ENCODE assay signal across 26 cellular contexts in genomic region chr21:42853621-42854020, GRCh38. TPM values are rescaled to one million over a fixed set of nuclear protein-coding genes. Genes with fewer than 3 reads are reported as not detected.
DNase-seq lines count a peak whose midpoint lies in the region; ATAC-seq, FAIRE-seq and TF ChIP-seq lines count a peak whose summit lies in the region.
"Had no signal": no experiment of that assay in that cellular context is flagged by ENCODE, and none has a peak within 500 bp of the region (broad histone marks: within the 10 kb centered on the region; RNA-seq: fewer than 3 reads in every experiment).

No MANE protein-coding gene starts in this region.

- CTCF ChIA-PET in K562 (lab: Yijun Ruan, JAX; ENCODE audit: low intra/inter-chr PET ratio) (no interaction called here), MCF 10A (lab: Yijun Ruan, JAX) (no interaction called here)

- H3K36me3 ChIP-seq in BLaER1 treated with 17β-estradiol and CSF1 and Interleukin-3, amounts not matched to agents 10 nM and 100 nM = peaks cover 76 to 100% (median 96%) of the 10 kb centered on the region in 11 experiments
- peaks cover 99% of the 10 kb centered on the region for H3K36me3 ChIP-seq in K562 (ENCODE audit: control insufficient read depth, insufficient read depth, low read length)
- H3K36me3 ChIP-seq in neuronal stem cell (replicated peaks in 1 of 2; ENCODE audit: control insufficient read depth in 2 of 2, insufficient read depth in 2 of 2, low read length in 2 of 2) = peaks cover 64 to 97% of the 10 kb centered on the region in 2 donors
- H3K36me3 ChIP-seq in H7 (replicated peaks; ENCODE audit: control insufficient read depth, insufficient read depth, low read length) = peaks cover 58% of the 10 kb centered on the region

- H3K27ac ChIP-seq in BLaER1 treated with 17β-estradiol and CSF1 and Interleukin-3, amounts not matched to agents 10 nM and 100 nM = no peak overlapping the region
- no peak overlapping the region for H3K27ac ChIP-seq in K562 (ENCODE audit: extremely low read depth, low read depth, low read length)
- H3K27ac ChIP-seq in neuronal stem cell (replicated peaks; ENCODE audit: low read length) = no peak overlapping the region

- no peaks in the 10 kb centered on the region for H3K27me3 Mint-ChIP-seq in osteocyte (ENCODE audit: unreplicated experiment)
- peaks cover 4% of the 10 kb centered on the region for H3K27me3 Mint-ChIP-seq in nephron progenitor cell (ENCODE audit: low read depth, poor library complexity)
- H3K27me3 Mint-ChIP-seq in MCF 10A (ENCODE audit: insufficient read depth, unreplicated experiment) = no peaks in the 10 kb centered on the region
- H3K27me3 Mint-ChIP-seq: CD4-positive, alpha-beta memory T cell; CD4-positive, CD25-positive, alpha-beta regulatory T cell; CD8-positive, alpha-beta memory T cell had no signal

- no peak overlapping the region for H2AFZ ChIP-seq in K562 (ENCODE audit: low read depth, low read length)
- H2AFZ ChIP-seq in neuronal stem cell (ENCODE audit: low read length) = no peak overlapping the region

- FAIRE-seq in K562 (lab: Jason Lieb, UNC) = no peak
- FAIRE-seq: A204.1, G401.6, GM12891, GM19239 had no signal

- POLR2A ChIA-PET in K562 (lab: Yijun Ruan, JAX) (interaction anchor here (0.7 to 2.5 kb wide), 2 partner anchors 15 to 19 kb away, joined by 4 to 6 read pairs; no protein-coding TSS in a partner anchor), MCF 10A (lab: Yijun Ruan, JAX) (interaction anchor here (1.5 kb wide), 1 partner anchor 18 kb away, joined by 4 read pairs; no protein-coding TSS in a partner anchor)

- ATAC-seq in K562 = no peak

- H3K9me3 ChIP-seq in BLaER1 treated with 17β-estradiol and CSF1 and Interleukin-3, amounts not matched to agents 10 nM and 100 nM (replicated peaks in 1 of 11) = no peaks in the 10 kb centered on the region
- no peaks in the 10 kb centered on the region for H3K9me3 ChIP-seq in K562 (replicated peaks; ENCODE audit: control insufficient read depth, insufficient read depth, low read depth, low read length)
- peaks cover 0 to 2% of the 10 kb centered on the region in 2 donors for H3K9me3 ChIP-seq in neuronal stem cell (replicated peaks in 1 of 2; ENCODE audit: control insufficient read depth in 2 of 2, insufficient read depth in 1 of 2, low read depth in 1 of 2, low read length in 2 of 2)
- H3K9me3 ChIP-seq: BE2C had no signal

- H3K9me3 Mint-ChIP-seq in osteocyte (ENCODE audit: unreplicated experiment) (no peaks in the 10 kb centered on the region), nephron progenitor cell (no peaks in the 10 kb centered on the region), MCF 10A (ENCODE audit: unreplicated experiment) (no peaks in the 10 kb centered on the region)
- H3K9me3 Mint-ChIP-seq: CD8-positive, alpha-beta memory T cell had no signal

- 96% methylated on average over 20 of the region's 20 CpGs for WGBS in K562 (ENCODE audit: insufficient coverage, low coverage, missing lambda C conversion rate)
- no CpG with 5 or more reads among the region's 20 CpGs for WGBS in neuronal stem cell (ENCODE audit: extremely low coverage in 2 of 2, insufficient read length in 2 of 2, insufficient replicate concordance in 1 of 2), 2 donors

- H3K4me1 Mint-ChIP-seq in osteocyte (ENCODE audit: unreplicated experiment) (no peaks in the 10 kb centered on the region), nephron progenitor cell (no peaks in the 10 kb centered on the region), MCF 10A (ENCODE audit: insufficient read depth, unreplicated experiment) (no peaks in the 10 kb centered on the region)
- H3K4me1 Mint-ChIP-seq: CD14-positive monocyte had no signal

- no peak overlapping the region for H3K4me3 Mint-ChIP-seq in osteocyte (ENCODE audit: unreplicated experiment)
- H3K4me3 Mint-ChIP-seq in nephron progenitor cell = no peak overlapping the region
- no peak overlapping the region for H3K4me3 Mint-ChIP-seq in MCF 10A (ENCODE audit: unreplicated experiment)
- H3K4me3 Mint-ChIP-seq: CD4-positive, alpha-beta memory T cell; CD4-positive, CD25-positive, alpha-beta regulatory T cell; CD8-positive, alpha-beta memory T cell had no signal

- no peak overlapping the region for H3K14ac ChIP-seq in neuronal stem cell (ENCODE audit: low read length)

- DNase-seq in K562 (ENCODE audit: extremely low read depth in 1 of 4, low spot score in 3 of 4) (no peak), neuronal stem cell (ENCODE audit: low spot score) (no peak), osteocyte (ENCODE audit: extremely low spot score, unreplicated experiment) (peak; percentile 81), H7 (no peak), kidney glomerular epithelial cell (lab: John Stamatoyannopoulos, UW) (no peak), nephron progenitor cell (no peak), MCF 10A (ENCODE audit: unreplicated experiment) (no peak)
- DNase-seq: 8988T; ACHN; BE2C; C1 segment of cervical spinal cord; CD4-positive, alpha-beta memory T cell; CD4-positive, CD25-positive, alpha-beta regulatory T cell; CD8-positive, alpha-beta memory T cell; COR-L47; DMS 273 treated with DMSO at 0.1 percent for 48 hours; DMS153; DMS53; DMS79; GF-D8 had no signal

- TF ChIP-seq POLR2A in K562 (conservative IDR thresholded peaks at IDR 0.05) = no peak; the same call in 1 of the 2 replicates

- peak overlapping the region in 9 of 11 experiments; percentile 26 to 89 (median 67); a peak in 16 of 22 replicates for H3K4me2 ChIP-seq in BLaER1 treated with 17β-estradiol and CSF1 and Interleukin-3, amounts not matched to agents 10 nM and 100 nM
- H3K4me2 ChIP-seq in K562 (ENCODE audit: insufficient read depth, low read length) (no peak overlapping the region), neuronal stem cell (ENCODE audit: insufficient read depth, low read length, poor library complexity, severe bottlenecking) (no peak overlapping the region)

- H2BK12ac ChIP-seq in neuronal stem cell (ENCODE audit: low read length) = no peak overlapping the region

- no peak overlapping the region for H3K4ac ChIP-seq in neuronal stem cell (ENCODE audit: low read length)

- no peak overlapping the region for H2AK5ac ChIP-seq in neuronal stem cell (ENCODE audit: low read depth, low read length)

- H4K20me1 ChIP-seq in BLaER1 treated with 17β-estradiol and CSF1 and Interleukin-3, amounts not matched to agents 10 nM and 100 nM = peaks cover 27 to 100% (median 100%) of the 10 kb centered on the region in 11 experiments
- H4K20me1 ChIP-seq in K562 (replicated peaks; ENCODE audit: control insufficient read depth, insufficient read depth, low read length) = peaks cover 4% of the 10 kb centered on the region; the same call in 1 of the 2 replicates

- no peak overlapping the region for H2BK15ac ChIP-seq in neuronal stem cell (ENCODE audit: low read length)

- intact Hi-C loops in K562 (cut with micrococcal nuclease) = no loop called here
- intact Hi-C loops in MCF 10A (cut with micrococcal nuclease) = no loop called here

- H3K4me3 ChIP-seq in BLaER1 treated with 17β-estradiol and CSF1 and Interleukin-3, amounts not matched to agents 10 nM and 100 nM = 0 out of 20 replicates have a peak overlapping the region, but pooled peaks of 1 of the 10 experiments have one; percentile 1
- no peak overlapping the region for H3K4me3 ChIP-seq in K562
- no peak overlapping the region for H3K4me3 ChIP-seq in neuronal stem cell (ENCODE audit: low read length in 2 of 2)
- no peak overlapping the region for H3K4me3 ChIP-seq in H7 (ENCODE audit: insufficient read depth, low read depth, low read length)

- peaks cover 45% of the 10 kb centered on the region for H3K79me2 ChIP-seq in K562 (ENCODE audit: control insufficient read depth, insufficient read depth, low read length)

- H3K23ac ChIP-seq in neuronal stem cell (ENCODE audit: low read depth, low read length, poor library complexity) = peak overlapping the region; percentile 75

- TF ChIP-seq EP300 in K562 (IDR thresholded peaks at IDR 0.05; ENCODE audit: low read length) = no peak

- no peaks in the 10 kb centered on the region for H3K9me1 ChIP-seq in K562 (ENCODE audit: control insufficient read depth, insufficient read depth, low read length)

- H2BK120ac ChIP-seq in neuronal stem cell (ENCODE audit: low read depth, low read length) = no peak overlapping the region

- no peak overlapping the region for H4K91ac ChIP-seq in neuronal stem cell (ENCODE audit: low read depth, low read length, poor library complexity)

- TF ChIP-seq CTCF in K562 (IDR thresholded peaks at IDR 0.05 in 2 of 3, conservative IDR thresholded peaks at IDR 0.05 in 1 of 3; ENCODE audit: insufficient read depth in 2 of 3, low read depth in 1 of 3, low read length in 3 of 3) (no peak), osteocyte (IDR thresholded peaks at IDR 0.05) (no peak), nephron progenitor cell (IDR thresholded peaks at IDR 0.05) (no peak), MCF 10A (IDR thresholded peaks at IDR 0.05; ENCODE audit: unreplicated experiment) (no peak)

- H3K27me3 ChIP-seq in BLaER1 treated with 17β-estradiol and CSF1 and Interleukin-3, amounts not matched to agents 10 nM and 100 nM = peaks cover 0 to 11% (median 0%) of the 10 kb centered on the region in 11 experiments; a peak in 3 of 22 replicates
- H3K27me3 ChIP-seq in K562 (ENCODE audit: control insufficient read depth in 2 of 2, insufficient read depth in 2 of 2, low read length in 2 of 2) (no peaks in the 10 kb centered on the region), neuronal stem cell (ENCODE audit: control insufficient read depth in 3 of 3, insufficient read depth in 3 of 3, low read depth in 1 of 3, low read length in 3 of 3) (no peaks in the 10 kb centered on the region), H7 (ENCODE audit: control insufficient read depth, insufficient read depth, low read length) (no peaks in the 10 kb centered on the region)
- H3K27me3 ChIP-seq: BE2C had no signal

- H3K18ac ChIP-seq in neuronal stem cell (ENCODE audit: low read length) = no peak overlapping the region

- H2BK5ac ChIP-seq in neuronal stem cell (ENCODE audit: low read length) = peak overlapping the region; percentile 39

- H3K36me3 Mint-ChIP-seq in osteocyte (ENCODE audit: unreplicated experiment) = peaks cover 30% of the 10 kb centered on the region
- peaks cover 52% of the 10 kb centered on the region for H3K36me3 Mint-ChIP-seq in nephron progenitor cell (ENCODE audit: low read depth)
- peaks cover 93% of the 10 kb centered on the region for H3K36me3 Mint-ChIP-seq in MCF 10A (ENCODE audit: insufficient read depth, unreplicated experiment)

- peak overlapping the region in 3 of 11 experiments; percentile 3 to 41 (median 35); a peak in 4 of 22 replicates for H3K9ac ChIP-seq in BLaER1 treated with 17β-estradiol and CSF1 and Interleukin-3, amounts not matched to agents 10 nM and 100 nM
- H3K9ac ChIP-seq in K562 (ENCODE audit: insufficient read depth in 1 of 2, low read depth in 2 of 2, low read length in 2 of 2) (no peak overlapping the region; a peak in 1 of 4 replicates), neuronal stem cell (ENCODE audit: low read depth, low read length, poor library complexity) (no peak overlapping the region)

- peaks cover 8% of the 10 kb centered on the region for H3K79me1 ChIP-seq in neuronal stem cell (ENCODE audit: low read depth, low read length)

- in situ Hi-C loops in K562 (cut with MboI) = no loop called here

- BruUV-seq in K562 (replicated peaks; lab: Mats Ljungman, UMichigan) (no TSS peak), MCF 10A (replicated peaks; lab: Mats Ljungman, UMichigan) (no TSS peak)

- peaks cover 24 to 96% (median 88%) of the 10 kb centered on the region in 10 experiments for H3K4me1 ChIP-seq in BLaER1 treated with 17β-estradiol and CSF1 and Interleukin-3, amounts not matched to agents 10 nM and 100 nM
- peaks cover 0 to 24% of the 10 kb centered on the region in 2 experiments; a peak in 1 of 5 replicates for H3K4me1 ChIP-seq in K562 (replicated peaks in 1 of 2; ENCODE audit: control insufficient read depth in 2 of 2, insufficient read depth in 2 of 2, low read length in 2 of 2)
- no peaks in the 10 kb centered on the region for H3K4me1 ChIP-seq in neuronal stem cell (ENCODE audit: control insufficient read depth in 2 of 2, insufficient read depth in 1 of 2, low read depth in 1 of 2, low read length in 2 of 2)
- H3K4me1 ChIP-seq: BE2C had no signal

- no peak overlapping the region for H3K27ac Mint-ChIP-seq in osteocyte (ENCODE audit: unreplicated experiment)
- H3K27ac Mint-ChIP-seq in nephron progenitor cell = no peak overlapping the region
- H3K27ac Mint-ChIP-seq in MCF 10A (ENCODE audit: low read depth, unreplicated experiment) = no peak overlapping the region
- H3K27ac Mint-ChIP-seq: CD4-positive, alpha-beta memory T cell; CD4-positive, CD25-positive, alpha-beta regulatory T cell; CD8-positive, alpha-beta memory T cell had no signal

- no peak overlapping the region for H4K8ac ChIP-seq in neuronal stem cell (ENCODE audit: low read depth, low read length)

- no peak for TF ChIP-seq RAD21 in K562 (CRISPR knock-in tag; conservative IDR thresholded peaks at IDR 0.05 in 1 of 2, IDR thresholded peaks at IDR 0.05 in 1 of 2)

RNA-seq across cellular contexts. Expression of gene WDR4, which starts 25.7 kb away (rescaled TPM):
- total RNA-seq in K562 (2011; cell fraction: chromatin; rRNA removed; ENCODE audit: low replicate concordance) = 107 and 254 TPM in 2 replicates
- total RNA-seq in K562 (2011; cell fraction: nucleolus; rRNA removed) = 147 and 151 TPM in 2 replicates
- 105 and 112 TPM in 2 replicates for total RNA-seq in K562 (2011; cell fraction: nucleoplasm; rRNA removed)
- total RNA-seq in K562 (2014; rRNA removed) (30.2 and 41.6 TPM in 2 replicates), K562 (2014; rRNA removed; fragmentation: Illumina TruSeq; extraction: Trizol) (21.4 and 29.7 TPM in 2 replicates), K562 (2015; rRNA removed; fragmentation: Illumina TruSeq; extraction: Trizol) (43.4 and 44.3 TPM in 2 replicates), K562 (2021) (95.3 and 95.4 TPM in 2 replicates), osteocyte (15.0 and 15.7 TPM in 2 replicates), MCF 10A (2022) (20.7 and 34.4 TPM in 2 replicates)
- polyA plus RNA-seq in K562 (2011; rRNA removed) (32.1 and 32.8 TPM in 2 replicates), K562 (2014; fragmentation: Illumina TruSeq; extraction: Trizol) (48.1 and 59.6 TPM in 2 replicates), K562 (2014; fragmentation: Nextera tagmentation; extraction: Ambion mirVana) (10 to 100 TPM in 1 of 2 experiments, 1 to 10 TPM in 1; 5.4 to 26.3 TPM), K562 (2014; rRNA removed) (76.3 and 90.2 TPM in 2 replicates)
- polyA plus RNA-seq in K562 (2011; cell fraction: cytosol; rRNA removed) = 48.9 and 72.1 TPM in 2 replicates
- 84.3 and 132 TPM in 2 replicates for polyA plus RNA-seq in K562 (2011; cell fraction: nucleus; rRNA removed)
- 36.0 and 81.8 TPM in 2 replicates for polyA plus RNA-seq in K562 (2012)
- polyA minus RNA-seq in K562 (2011; rRNA and poly(A)+ RNA removed) = 22.9 and 34.7 TPM in 2 replicates
- polyA minus RNA-seq in K562 (2011; cell fraction: cytosol; rRNA and poly(A)+ RNA removed) = 29.9 and 35.5 TPM in 2 replicates
- 51.3 and 54.0 TPM in 2 replicates for polyA minus RNA-seq in K562 (2011; cell fraction: nucleus; rRNA and poly(A)+ RNA removed)
- 6.2 TPM for polyA plus RNA-seq in neuronal stem cell (2013, experiment 1 of 2)
- 6.2 TPM for polyA plus RNA-seq in neuronal stem cell (2013, experiment 2 of 2)
- 12.9 and 15.3 TPM in 2 replicates for total RNA-seq in H7 (2014; rRNA removed; shearing (Covaris generic))

RNA-seq across cellular contexts. Expression of gene NDUFV3, which starts 39.5 kb away (rescaled TPM):
- 82.4 and 114 TPM in 2 replicates for total RNA-seq in K562 (2011; cell fraction: chromatin; rRNA removed; ENCODE audit: low replicate concordance)
- total RNA-seq in K562 (2011; cell fraction: nucleolus; rRNA removed) = 48.2 and 54.4 TPM in 2 replicates
- 61.2 and 67.6 TPM in 2 replicates for total RNA-seq in K562 (2011; cell fraction: nucleoplasm; rRNA removed)
- 87.8 and 89.7 TPM in 2 replicates for total RNA-seq in K562 (2014; rRNA removed)
- 74.3 and 81.5 TPM in 2 replicates for total RNA-seq in K562 (2014; rRNA removed; fragmentation: Illumina TruSeq; extraction: Trizol)
- total RNA-seq in K562 (2015; rRNA removed; fragmentation: Illumina TruSeq; extraction: Trizol) = 79.7 and 80.6 TPM in 2 replicates
- 65.7 and 68.3 TPM in 2 replicates for total RNA-seq in K562 (2021)
- 37.2 and 41.9 TPM in 2 replicates for polyA plus RNA-seq in K562 (2011; rRNA removed)
- polyA plus RNA-seq in K562 (2011; cell fraction: cytosol; rRNA removed) = 43.0 and 44.1 TPM in 2 replicates
- polyA plus RNA-seq in K562 (2011; cell fraction: nucleus; rRNA removed) = 40.0 and 49.0 TPM in 2 replicates
- polyA plus RNA-seq in K562 (2012) = 58.0 and 60.8 TPM in 2 replicates
- polyA plus RNA-seq in K562 (2014; fragmentation: Illumina TruSeq; extraction: Trizol) = 63.0 and 77.9 TPM in 2 replicates
- polyA plus RNA-seq in K562 (2014; fragmentation: Nextera tagmentation; extraction: Ambion mirVana) = 10 to 100 TPM; 19.1 to 23.6 TPM
- polyA plus RNA-seq in K562 (2014; rRNA removed) = 67.2 and 80.0 TPM in 2 replicates
- polyA minus RNA-seq in K562 (2011; rRNA and poly(A)+ RNA removed) = 39.0 and 44.5 TPM in 2 replicates
- 35.1 and 42.7 TPM in 2 replicates for polyA minus RNA-seq in K562 (2011; cell fraction: cytosol; rRNA and poly(A)+ RNA removed)
- polyA minus RNA-seq in K562 (2011; cell fraction: nucleus; rRNA and poly(A)+ RNA removed) = 11.7 and 20.2 TPM in 2 replicates
- polyA plus RNA-seq in neuronal stem cell (2013, experiment 1 of 2) = 25.5 TPM
- 25.6 TPM for polyA plus RNA-seq in neuronal stem cell (2013, experiment 2 of 2)
- total RNA-seq in osteocyte = 41.3 and 44.9 TPM in 2 replicates
- 40.5 and 41.9 TPM in 2 replicates for total RNA-seq in H7 (2014; rRNA removed; shearing (Covaris generic))
- total RNA-seq in MCF 10A (2022) = 70.0 and 79.7 TPM in 2 replicates

Comparison
In these comparisons a context has a peak if more than half of its experiments do, and no peak if none do; other contexts are left out.
1. H3K4me2 ChIP-seq: peak in BLaER1 treated with 17β-estradiol and CSF1 and Interleukin-3, amounts not matched to agents 10 nM and 100 nM (9 of 11); none in K562 (single experiment) and neuronal stem cell (single experiment).